In the genomic region with DNA sequence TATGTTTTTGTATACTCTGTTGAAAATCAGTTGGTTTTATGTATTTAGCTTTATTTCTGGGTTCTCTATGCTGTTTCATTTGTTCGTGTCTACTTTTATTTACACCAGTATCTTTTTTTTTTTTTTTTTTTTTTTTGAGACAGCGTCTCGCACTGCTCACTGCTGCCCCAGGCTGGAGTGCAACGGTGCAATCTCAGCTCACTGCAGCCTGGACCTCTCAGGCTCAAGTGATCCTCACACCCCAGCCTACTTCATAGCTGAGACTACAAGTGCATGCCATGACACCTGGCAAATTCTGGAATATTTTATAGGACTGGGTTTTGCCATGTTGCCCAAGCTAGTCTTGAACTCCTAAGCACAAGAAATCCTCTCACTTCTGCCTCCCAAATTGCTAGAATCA, we compare ENCODE assay signal across 17 cellular contexts.
"Had no signal": no experiment of that assay in that cellular context is flagged by ENCODE, and none has a peak within 500 bp of the region (broad histone marks: within the 10 kb centered on the region; RNA-seq: fewer than 3 reads in every experiment).

No MANE protein-coding gene starts in this region.

- H3K36me3 ChIP-seq: gastrocnemius medialis, heart right ventricle, left lung, thyroid gland had no signal

- H3K4me3 ChIP-seq: gastrocnemius medialis, heart right ventricle, left lung, thyroid gland had no signal

- FAIRE-seq: urothelium cell line had no signal

- H3K27me3 ChIP-seq: gastrocnemius medialis, heart right ventricle, left lung, thyroid gland had no signal

- H3K9me3 ChIP-seq: gastrocnemius medialis, heart right ventricle, thyroid gland had no signal

- H3K27ac ChIP-seq: gastrocnemius medialis, heart right ventricle, left lung, thyroid gland had no signal

- DNase-seq: activated naive CD4-positive, alpha-beta T cell; anterior cingulate cortex; cerebellar nuclear complex; effector memory CD8-positive, alpha-beta T cell; erythroblast; gastrocnemius medialis; heart right ventricle; islet precursor cell; left lung; mammary epithelial cell; naive thymus-derived CD4-positive, alpha-beta T cell; posterior cingulate gyrus; stimulated activated CD4-positive, alpha-beta T cell treated with anti-CD3 and anti-CD28 coated beads, Interleukin-2, amount 100 ng/mL, for 48 hours; thyroid gland had no signal

- H3K4me1 ChIP-seq: gastrocnemius medialis, heart right ventricle, left lung, thyroid gland had no signal

- ATAC-seq: activated CD4-positive, CD25-positive, alpha-beta regulatory T cell treated with anti-CD3 and anti-CD28 coated beads, Interleukin-2, amount 50 U/mL, for 24 hours; effector memory CD8-positive, alpha-beta T cell; gastrocnemius medialis; heart right ventricle; left lung; naive thymus-derived CD4-positive, alpha-beta T cell; stimulated activated memory B cell treated with anti-CD40 and anti-IgM and Interleukin-4, amounts not matched to agents 10 μg/mL and 1 μg/mL and 100 μg/mL, for 72 hours had no signal
